In genomic region chr10:96910488-96911395, GRCh38 we compare ENCODE assay signal across 8 cellular contexts.
DNase-seq lines count a peak whose midpoint lies in the region; ATAC-seq, FAIRE-seq and TF ChIP-seq lines count a peak whose summit lies in the region.

No MANE protein-coding gene starts in this region.

- peaks cover 15% of the 10 kb centered on the region for H3K4me1 Mint-ChIP-seq in progenitor cell of endocrine pancreas (ENCODE audit: low read depth)

- no peak overlapping the region for H3K27ac Mint-ChIP-seq in progenitor cell of endocrine pancreas

- ATAC-seq in HG02642 (IDR thresholded peaks at IDR 0.05; ENCODE audit: poor library complexity, unreplicated experiment) = no peak
- ATAC-seq in HG03025 (IDR thresholded peaks at IDR 0.05; ENCODE audit: low FRiP score, unreplicated experiment) = no peak

- peak; percentile 64 for TF ChIP-seq CTCF in D721Med (IDR thresholded peaks at IDR 0.05; ENCODE audit: insufficient read depth, missing control alignments)
- peak; percentile 62 for TF ChIP-seq CTCF in foreskin fibroblast (IDR thresholded peaks at IDR 0.05; ENCODE audit: low read depth, low read length)
- TF ChIP-seq CTCF in progenitor cell of endocrine pancreas (IDR thresholded peaks at IDR 0.05; ENCODE audit: unreplicated experiment) = peak; percentile 64

- DNase-seq in D721Med (ENCODE audit: insufficient read length, low spot score) = no peak
- DNase-seq in HCEC 1CT = peak; percentile 40
- peak; percentile 43 for DNase-seq in SK-N-DZ (ENCODE audit: low spot score)
- DNase-seq in foreskin fibroblast = peak; percentile 12 to 55
- no peak for DNase-seq in progenitor cell of endocrine pancreas (ENCODE audit: low spot score, unreplicated experiment)
- DNase-seq in activated effector memory CD4-positive, alpha-beta T cell treated with Interleukin-2 at 50 U/mL for 16 hours = no peak

- no peak overlapping the region for H3K4me3 ChIP-seq in foreskin fibroblast (ENCODE audit: low read depth in 1 of 2, low read length in 2 of 2)

- H3K36me3 Mint-ChIP-seq in progenitor cell of endocrine pancreas (ENCODE audit: insufficient read depth) = peaks cover 30% of the 10 kb centered on the region

- H3K27me3 Mint-ChIP-seq in progenitor cell of endocrine pancreas = no peaks in the 10 kb centered on the region

- H3K4me3 Mint-ChIP-seq in progenitor cell of endocrine pancreas (ENCODE audit: low read depth) = no peak overlapping the region

- H3K9me3 Mint-ChIP-seq in progenitor cell of endocrine pancreas (ENCODE audit: low read depth) = no peaks in the 10 kb centered on the region

- FAIRE-seq in D721Med (lab: Jason Lieb, UNC) = peak; percentile 29

Comparison
In these comparisons a context has a peak if more than half of its experiments do, and no peak if none do; other contexts are left out.
1. DNase-seq: peak in HCEC 1CT (single experiment), SK-N-DZ (single experiment) and foreskin fibroblast (2 of 2); none in D721Med (single experiment), progenitor cell of endocrine pancreas (single experiment) and activated effector memory CD4-positive, alpha-beta T cell treated with Interleukin-2 at 50 U/mL for 16 hours (single experiment).
2. Peak in every context shown above with its lines, with median percentiles within 50 percentile points of each other: CTCF ChIP-seq.